ENCODE assay signal across 30 cellular contexts in the genomic region with DNA sequence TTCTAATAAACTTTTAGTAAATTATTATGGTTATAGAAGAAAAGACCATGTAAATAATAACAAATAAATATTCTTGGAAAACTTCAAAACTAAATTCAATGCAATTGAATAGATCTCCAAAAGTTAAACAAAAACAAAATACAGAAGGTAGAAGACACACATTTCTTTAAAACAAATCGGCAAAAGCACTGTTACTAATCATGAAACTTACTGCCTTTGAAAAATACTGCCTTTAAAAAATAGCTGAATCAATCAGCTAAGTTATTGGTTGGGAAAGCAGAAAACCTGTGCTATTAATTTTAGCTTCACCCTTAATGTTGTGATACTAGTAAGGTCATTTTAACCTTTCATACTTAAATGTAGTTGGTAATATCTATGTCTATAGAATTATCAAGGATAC. TPM values are rescaled to one million over a fixed set of nuclear protein-coding genes. Genes with fewer than 3 reads are reported as not detected.
A peak's percentile ranks its signal among the peaks of the same experiment; 100 is the strongest.
DNase-seq lines count a peak whose midpoint lies in the region; ATAC-seq, FAIRE-seq and TF ChIP-seq lines count a peak whose summit lies in the region.
"Had no signal": no experiment of that assay in that cellular context is flagged by ENCODE, and none has a peak within 500 bp of the region (broad histone marks: within the 10 kb centered on the region; RNA-seq: fewer than 3 reads in every experiment).

No MANE protein-coding gene starts in this region.

- H3K9me3 ChIP-seq in GM12878 (replicated peaks; ENCODE audit: control insufficient read depth, insufficient read depth, low read length) (no peaks in the 10 kb centered on the region), neural progenitor cell (ENCODE audit: low read depth) (no peaks in the 10 kb centered on the region)
- H3K9me3 ChIP-seq: right atrium auricular region had no signal

- FAIRE-seq in TTC549 (lab: Jason Lieb, UNC) (peak; percentile 68), GM12878 (lab: Jason Lieb, UNC) (no peak)

- DNase-seq in activated CD4-positive, alpha-beta T cell treated with anti-CD3 and anti-CD28 coated beads for 36 hours, result no peak
- no peak for DNase-seq in activated CD4-positive, alpha-beta T cell treated with anti-CD3 and anti-CD28 coated beads for 1 hour
- no peak for DNase-seq in GM12878 (ENCODE audit: low read depth, low spot score)
- no peak for DNase-seq in neural progenitor cell (ENCODE audit: low spot score)
- DNase-seq in lower leg skin (ENCODE audit: low spot score in 2 of 2), result no peak
- DNase-seq: activated effector memory CD4-positive, alpha-beta T cell treated with anti-CD3 and anti-CD28 coated beads, Interleukin-2, amount 50 U/mL, for 16 hours; AML-193; cerebellar nuclear complex; dorsolateral prefrontal cortex; GOT3; hippocampal formation; Karpas-422; left cardiac atrium; mammary epithelial cell; NCI-H1436; NCI-H446 treated with DMSO at 0.1 percent for 48 hours; PC-9; Right ventricle myocardium superior; stimulated activated CD4-positive, alpha-beta T cell treated with anti-CD3 and anti-CD28 coated beads, Interleukin-2, amount 100 ng/mL, for 48 hours; trophoblast cell had no signal

- no peak for TF ChIP-seq RAD21 in GM12878 (IDR thresholded peaks at IDR 0.05; ENCODE audit: insufficient read depth, low read depth, low read length)

- H3K27me3 Mint-ChIP-seq in activated CD4-positive, alpha-beta T cell treated with anti-CD3 and anti-CD28 coated beads for 36 hours, result no peaks in the 10 kb centered on the region
- H3K27me3 Mint-ChIP-seq in neural progenitor cell (ENCODE audit: insufficient read depth, low read depth), result peaks cover 4% of the 10 kb centered on the region

- in situ Hi-C loops in GM12878 (cut with MboI), result no loop called here

- H3K27ac Mint-ChIP-seq in activated CD4-positive, alpha-beta T cell treated with anti-CD3 and anti-CD28 coated beads for 36 hours, result no peak overlapping the region
- H3K27ac Mint-ChIP-seq in neural progenitor cell, result no peak overlapping the region

- 4% methylated on average over 1 of the region's 1 CpG for WGBS in GM12878 (ENCODE audit: insufficient coverage, insufficient replicate concordance, low lambda C conversion rate, missing lambda C conversion rate)
- WGBS in lower leg skin, 2 donors, result 88% methylated on average over 1 of the region's 1 CpG

- H3K36me3 Mint-ChIP-seq in activated CD4-positive, alpha-beta T cell treated with anti-CD3 and anti-CD28 coated beads for 36 hours (ENCODE audit: low read depth), result peaks cover 15% of the 10 kb centered on the region
- H3K36me3 Mint-ChIP-seq in neural progenitor cell, result no peaks in the 10 kb centered on the region

- TF ChIP-seq EP300 in GM12878 (IDR thresholded peaks at IDR 0.05; ENCODE audit: borderline replicate concordance in 1 of 2, control insufficient read depth in 1 of 2, low read depth in 2 of 2, low read length in 2 of 2), result no peak

- peak overlapping the region; percentile 44 for H3K4me3 Mint-ChIP-seq in activated CD4-positive, alpha-beta T cell treated with anti-CD3 and anti-CD28 coated beads for 36 hours
- H3K4me3 Mint-ChIP-seq in neural progenitor cell, result no peak overlapping the region

- POLR2A ChIA-PET in activated CD4-positive, alpha-beta T cell treated with anti-CD3 and anti-CD28 coated beads for 36 hours (lab: Charles Lee), result no interaction called here
- POLR2A ChIA-PET in GM12878 (lab: Charles Lee), result interaction anchor here (0.8 to 11.8 kb wide), 5 partner anchors 9 to 59 kb away, joined by 3 to 350 read pairs (median 4); partner anchors contain the start of genes CLDND1 and CPOX

- SMC1A ChIA-PET in GM12878 (lab: Charles Lee; ENCODE audit: uncharacterized antibody, unreplicated experiment), result interaction anchor here (1.1 to 13.1 kb wide), 5 partner anchors 10 to 60 kb away, joined by 3 to 603 read pairs (median 8); partner anchors contain the start of genes CLDND1 and CPOX

- no peaks in the 10 kb centered on the region for H3K9me3 Mint-ChIP-seq in activated CD4-positive, alpha-beta T cell treated with anti-CD3 and anti-CD28 coated beads for 36 hours (ENCODE audit: low read depth)
- no peaks in the 10 kb centered on the region for H3K9me3 Mint-ChIP-seq in neural progenitor cell

- H3K27ac ChIP-seq in GM12878 (ENCODE audit: control insufficient read depth, insufficient read depth), result peak overlapping the region; percentile 97
- H3K27ac ChIP-seq in neural progenitor cell, result no peak overlapping the region
- H3K27ac ChIP-seq: dorsolateral prefrontal cortex, PC-9, right atrium auricular region had no signal

- H3F3A ChIP-seq in neural progenitor cell (ENCODE audit: low read depth), result no peaks in the 10 kb centered on the region

- H3K9ac ChIP-seq in GM12878 (ENCODE audit: control insufficient read depth, insufficient read depth, low read length) (peak overlapping the region; percentile 94), neural progenitor cell (no peak overlapping the region)

- BruUV-seq in GM12878 (replicated peaks; lab: Mats Ljungman, UMichigan), result no TSS peak

- H3K4me2 ChIP-seq in GM12878 (ENCODE audit: control insufficient read depth, insufficient read depth), result no peak overlapping the region; the same call in 1 of the 2 replicates
- no peak overlapping the region for H3K4me2 ChIP-seq in neural progenitor cell
- H3K4me2 ChIP-seq: PC-9 had no signal

- RAD21 ChIA-PET in GM12878 (lab: Charles Lee; ENCODE audit: unreplicated experiment), result interaction anchor here (0.7 to 13.1 kb wide), 8 partner anchors 12 to 205 kb away, joined by 3 to 511 read pairs (median 8); partner anchors contain the start of gene CLDND1

- peaks cover 3 to 4% of the 10 kb centered on the region in 2 experiments; a peak in 3 of 4 replicates for H3K36me3 ChIP-seq in GM12878 (ENCODE audit: control insufficient read depth in 2 of 2, insufficient read depth in 2 of 2, low read length in 1 of 2)
- H3K36me3 ChIP-seq in neural progenitor cell, result no peaks in the 10 kb centered on the region
- H3K36me3 ChIP-seq: right atrium auricular region had no signal

- no peak for ATAC-seq in activated CD4-positive, alpha-beta T cell treated with anti-CD3 and anti-CD28 coated beads for 36 hours
- ATAC-seq in GM12878 (no peak), GM21515 (IDR thresholded peaks at IDR 0.05; ENCODE audit: unreplicated experiment) (no peak)
- ATAC-seq: activated CD4-positive, CD25-positive, alpha-beta regulatory T cell treated with anti-CD3 and anti-CD28 coated beads, Interleukin-2, amount 50 U/mL, for 24 hours; left cardiac atrium had no signal

- H3K79me2 ChIP-seq in GM12878 (ENCODE audit: control insufficient read depth, insufficient read depth, low read length), result peaks cover 96% of the 10 kb centered on the region
- H3K79me2 ChIP-seq in neural progenitor cell (ENCODE audit: low read depth), result no peaks in the 10 kb centered on the region

- H4K20me1 ChIP-seq in GM12878 (ENCODE audit: control insufficient read depth, insufficient read depth) (no peaks in the 10 kb centered on the region), neural progenitor cell (ENCODE audit: low read depth) (no peaks in the 10 kb centered on the region)

- CTCF ChIA-PET in activated CD4-positive, alpha-beta T cell treated with anti-CD3 and anti-CD28 coated beads for 36 hours (lab: Charles Lee), result interaction anchor here (1.3 to 4.6 kb wide), 3 partner anchors 24 to 56 kb away, joined by 3 to 25 read pairs (median 8); no protein-coding TSS in a partner anchor
- CTCF ChIA-PET in GM12878 (lab: Yijun Ruan, JAX), result interaction anchor here (0.8 to 6.3 kb wide), 5 partner anchors 15 to 191 kb away, joined by 3 to 40 read pairs (median 24); no protein-coding TSS in a partner anchor

- H3K4me1 Mint-ChIP-seq in activated CD4-positive, alpha-beta T cell treated with anti-CD3 and anti-CD28 coated beads for 36 hours, result peaks cover 44% of the 10 kb centered on the region
- H3K4me1 Mint-ChIP-seq in neural progenitor cell, result no peaks in the 10 kb centered on the region

- no peaks in the 10 kb centered on the region for H3K27me3 ChIP-seq in GM12878 (replicated peaks in 1 of 2; ENCODE audit: control insufficient read depth in 2 of 2, insufficient read depth in 2 of 2, low read length in 1 of 2)
- peaks cover 17% of the 10 kb centered on the region for H3K27me3 ChIP-seq in neural progenitor cell
- H3K27me3 ChIP-seq: dorsolateral prefrontal cortex, right atrium auricular region had no signal

- H3K4me1 ChIP-seq in GM12878 (ENCODE audit: control insufficient read depth, insufficient read depth, low read length), result peaks cover 10% of the 10 kb centered on the region; the same call in 1 of the 2 replicates
- no peaks in the 10 kb centered on the region for H3K4me1 ChIP-seq in neural progenitor cell
- H3K4me1 ChIP-seq: right atrium auricular region had no signal

- H2AFZ ChIP-seq in GM12878 (ENCODE audit: control insufficient read depth, low read depth, low read length) (no peak overlapping the region), neural progenitor cell (replicated peaks) (no peak overlapping the region)
- H2AFZ ChIP-seq: PC-9 had no signal

- intact Hi-C loops in activated CD4-positive, alpha-beta T cell treated with anti-CD3 and anti-CD28 coated beads for 36 hours (cut with DNase I, micrococcal nuclease), result no loop called here
- intact Hi-C loops in GM12878 (cut with micrococcal nuclease; ENCODE audit: unreplicated experiment), result loop anchor here (5.0 kb wide), 1 partner anchor 198 kb away; no protein-coding TSS in a partner anchor
- intact Hi-C loops in lower leg skin (cut with DNase I; ENCODE audit: low total_unique reads), result no loop called here

- H3K4me3 ChIP-seq in GM12875 (ENCODE audit: low read depth, low read length) (peak overlapping the region; percentile 82), GM12878 (peak overlapping the region; percentile 72), neural progenitor cell (no peak overlapping the region), lower leg skin (ENCODE audit: low read depth, poor library complexity, severe bottlenecking) (no peak overlapping the region)
- H3K4me3 ChIP-seq: dorsolateral prefrontal cortex, PC-9, right atrium auricular region had no signal

- TF ChIP-seq POLR2A in GM12878 (IDR thresholded peaks at IDR 0.05; ENCODE audit: low read depth, low read length), result no peak
- TF ChIP-seq POLR2A in lower leg skin (IDR thresholded peaks at IDR 0.05), result no peak

- TF ChIP-seq CTCF in GM12875 (IDR thresholded peaks at IDR 0.05; ENCODE audit: borderline replicate concordance, insufficient read depth, low read depth, low read length) (no peak), GM12878 (IDR thresholded peaks at IDR 0.05 in 2 of 3, conservative IDR thresholded peaks at IDR 0.05 in 1 of 3; ENCODE audit: control insufficient read depth in 2 of 3, extremely low read depth in 1 of 3, insufficient read depth in 1 of 3, low read depth in 3 of 3, low read length in 3 of 3) (no peak), neural progenitor cell (IDR thresholded peaks at IDR 0.05) (no peak), lower leg skin (IDR thresholded peaks at IDR 0.05) (no peak)

RNA-seq across cellular contexts. Expression of gene GPR15, which starts 3.0 kb away (rescaled TPM):
- 1 to 10 TPM; 1.1 to 1.3 TPM for total RNA-seq in activated CD4-positive, alpha-beta T cell treated with anti-CD3 and anti-CD28 coated beads for 36 hours
- 136 and 143 TPM in 2 replicates for total RNA-seq in GM12878 (2013; cell fraction: nucleolus; rRNA removed)
- total RNA-seq in GM12878 (2014; rRNA removed) (150 and 170 TPM in 2 replicates), GM12878 (2014; rRNA removed; fragmentation: Illumina TruSeq; extraction: Trizol) (118 and 119 TPM in 2 replicates), GM12878 (2021) (105 TPM in 2 replicates), neural progenitor cell (ENCODE audit: low replicate concordance) (not detected in 2 replicates), lower leg skin (not detected)
- 81.6 TPM for polyA plus RNA-seq in GM12878 (2011; ENCODE audit: low read depth)
- polyA plus RNA-seq in GM12878 (2011; rRNA removed) (68.3 and 87.9 TPM in 2 replicates), GM12878 (2014; fragmentation: Illumina TruSeq; extraction: Trizol) (113 and 116 TPM in 2 replicates), GM12878 (2014; fragmentation: Nextera tagmentation; extraction: Ambion mirVana) (100 to 1,000 TPM in 1 of 2 experiments, 10 to 100 TPM in 1; 70.7 to 145 TPM), GM12878 (2014; rRNA removed) (82.7 and 83.9 TPM in 2 replicates), GM12878 (2016; fragmentation: Nextera tagmentation; extraction: Ambion mirVana) (100 to 1,000 TPM; 146 to 150 TPM)
- polyA plus RNA-seq in GM12878 (2011; cell fraction: cytosol; rRNA removed), result 77.7 and 84.8 TPM in 2 replicates
- polyA plus RNA-seq in GM12878 (2011; cell fraction: nucleus; rRNA removed), result 59.0 and 81.9 TPM in 2 replicates
- polyA plus RNA-seq in GM12878 (2012), result 69.4 and 117 TPM in 2 replicates
- 142 and 145 TPM in 2 replicates for polyA minus RNA-seq in GM12878 (2011; rRNA and poly(A)+ RNA removed)
- 29.7 and 31.3 TPM in 2 replicates for polyA minus RNA-seq in GM12878 (2011; cell fraction: cytosol; rRNA and poly(A)+ RNA removed)
- 79.2 and 93.9 TPM in 2 replicates for polyA minus RNA-seq in GM12878 (2011; cell fraction: nucleus; rRNA and poly(A)+ RNA removed)
- total RNA-seq: A172, mammary epithelial cell, PC-9, right atrium auricular region, Right ventricle myocardium superior had no signal
- polyA plus RNA-seq: fibroblast of lung, mammary epithelial cell, neural cell had no signal

RNA-seq across cellular contexts. Expression of gene CLDND1, which starts 12.0 kb away (rescaled TPM):
- total RNA-seq in activated CD4-positive, alpha-beta T cell treated with anti-CD3 and anti-CD28 coated beads for 36 hours, result 100 to 1,000 TPM; 153 to 171 TPM
- total RNA-seq in GM12878 (2013; cell fraction: nucleolus; rRNA removed), result 296 and 302 TPM in 2 replicates
- total RNA-seq in GM12878 (2014; rRNA removed) (123 and 164 TPM in 2 replicates), GM12878 (2014; rRNA removed; fragmentation: Illumina TruSeq; extraction: Trizol) (97.8 and 101 TPM in 2 replicates), GM12878 (2021) (124 and 130 TPM in 2 replicates), neural progenitor cell (ENCODE audit: low replicate concordance) (110 and 176 TPM in 2 replicates), lower leg skin (100 to 1,000 TPM; 118 to 323 (median 215) TPM)
- polyA plus RNA-seq in GM12878 (2011; ENCODE audit: low read depth), result 100 TPM
- polyA plus RNA-seq in GM12878 (2011; rRNA removed) (225 and 259 TPM in 2 replicates), GM12878 (2014; fragmentation: Illumina TruSeq; extraction: Trizol) (173 and 232 TPM in 2 replicates), GM12878 (2014; fragmentation: Nextera tagmentation; extraction: Ambion mirVana) (100 to 1,000 TPM; 150 to 163 TPM), GM12878 (2014; rRNA removed) (144 and 154 TPM in 2 replicates), GM12878 (2016; fragmentation: Nextera tagmentation; extraction: Ambion mirVana) (100 to 1,000 TPM; 144 to 154 TPM)
- 110 and 197 TPM in 2 replicates for polyA plus RNA-seq in GM12878 (2011; cell fraction: cytosol; rRNA removed)
- 273 and 287 TPM in 2 replicates for polyA plus RNA-seq in GM12878 (2011; cell fraction: nucleus; rRNA removed)
- polyA plus RNA-seq in GM12878 (2012), result 130 and 134 TPM in 2 replicates
- polyA minus RNA-seq in GM12878 (2011; rRNA and poly(A)+ RNA removed), result 210 and 247 TPM in 2 replicates
- polyA minus RNA-seq in GM12878 (2011; cell fraction: cytosol; rRNA and poly(A)+ RNA removed), result 72.8 and 86.1 TPM in 2 replicates
- polyA minus RNA-seq in GM12878 (2011; cell fraction: nucleus; rRNA and poly(A)+ RNA removed), result 149 and 181 TPM in 2 replicates

RNA-seq across cellular contexts. Expression of gene OR5K2, which starts 37.3 kb away (rescaled TPM):
- not detected for total RNA-seq in activated CD4-positive, alpha-beta T cell treated with anti-CD3 and anti-CD28 coated beads for 36 hours
- 20.7 and 21.6 TPM in 2 replicates for total RNA-seq in GM12878 (2013; cell fraction: nucleolus; rRNA removed)
- not detected in 2 replicates for total RNA-seq in GM12878 (2014; rRNA removed)
- not detected in 2 replicates for total RNA-seq in GM12878 (2014; rRNA removed; fragmentation: Illumina TruSeq; extraction: Trizol)
- not detected in 2 replicates for total RNA-seq in GM12878 (2021)
- not detected for polyA plus RNA-seq in GM12878 (2011; ENCODE audit: low read depth)
- 0.12 and 0.14 TPM in 2 replicates for polyA plus RNA-seq in GM12878 (2011; rRNA removed)
- polyA plus RNA-seq in GM12878 (2011; cell fraction: cytosol; rRNA removed), result not detected in 2 replicates
- 0.58 and 0.75 TPM in 2 replicates for polyA plus RNA-seq in GM12878 (2011; cell fraction: nucleus; rRNA removed)
- 0.11 TPM in 1 of 2 replicates, not detected in the other for polyA plus RNA-seq in GM12878 (2012)
- not detected in 2 replicates for polyA plus RNA-seq in GM12878 (2014; fragmentation: Illumina TruSeq; extraction: Trizol)
- polyA plus RNA-seq in GM12878 (2014; fragmentation: Nextera tagmentation; extraction: Ambion mirVana), result not detected
- not detected in 2 replicates for polyA plus RNA-seq in GM12878 (2014; rRNA removed)
- polyA plus RNA-seq in GM12878 (2016; fragmentation: Nextera tagmentation; extraction: Ambion mirVana), result not detected
- 1.3 and 2.9 TPM in 2 replicates for polyA minus RNA-seq in GM12878 (2011; rRNA and poly(A)+ RNA removed)
- not detected in 2 replicates for polyA minus RNA-seq in GM12878 (2011; cell fraction: cytosol; rRNA and poly(A)+ RNA removed)
- polyA minus RNA-seq in GM12878 (2011; cell fraction: nucleus; rRNA and poly(A)+ RNA removed), result 4.7 and 5.0 TPM in 2 replicates
- total RNA-seq in neural progenitor cell (ENCODE audit: low replicate concordance), result not detected in 2 replicates
- total RNA-seq in lower leg skin, result not detected
- total RNA-seq: A172, dorsolateral prefrontal cortex, fibroblast of lung, left cardiac atrium, mammary epithelial cell, PC-9, right atrium auricular region, Right ventricle myocardium superior, subcutaneous adipose tissue had no signal
- polyA plus RNA-seq: adipose tissue, fibroblast of lung, mammary epithelial cell, neural cell had no signal

RNA-seq across cellular contexts. Expression of gene CPOX, which starts 58.7 kb away (rescaled TPM):
- 10 to 100 TPM; 40.3 to 41.9 TPM for total RNA-seq in activated CD4-positive, alpha-beta T cell treated with anti-CD3 and anti-CD28 coated beads for 36 hours
- total RNA-seq in GM12878 (2013; cell fraction: nucleolus; rRNA removed), result 67.1 and 69.2 TPM in 2 replicates
- total RNA-seq in GM12878 (2014; rRNA removed), result 71.8 and 75.9 TPM in 2 replicates
- 51.0 and 53.2 TPM in 2 replicates for total RNA-seq in GM12878 (2014; rRNA removed; fragmentation: Illumina TruSeq; extraction: Trizol)
- total RNA-seq in GM12878 (2021), result 69.4 and 72.6 TPM in 2 replicates
- 31.0 TPM for polyA plus RNA-seq in GM12878 (2011; ENCODE audit: low read depth)
- 65.8 and 67.0 TPM in 2 replicates for polyA plus RNA-seq in GM12878 (2011; rRNA removed)
- polyA plus RNA-seq in GM12878 (2011; cell fraction: cytosol; rRNA removed), result 37.8 and 41.4 TPM in 2 replicates
- 79.0 and 107 TPM in 2 replicates for polyA plus RNA-seq in GM12878 (2011; cell fraction: nucleus; rRNA removed)
- 44.9 and 69.6 TPM in 2 replicates for polyA plus RNA-seq in GM12878 (2012)
- 61.8 and 63.7 TPM in 2 replicates for polyA plus RNA-seq in GM12878 (2014; fragmentation: Illumina TruSeq; extraction: Trizol)
- polyA plus RNA-seq in GM12878 (2014; fragmentation: Nextera tagmentation; extraction: Ambion mirVana), result 10 to 100 TPM; 40.7 to 45.8 TPM
- 66.4 and 78.0 TPM in 2 replicates for polyA plus RNA-seq in GM12878 (2014; rRNA removed)
- 10 to 100 TPM; 63.3 to 67.6 TPM for polyA plus RNA-seq in GM12878 (2016; fragmentation: Nextera tagmentation; extraction: Ambion mirVana)
- 31.7 and 38.3 TPM in 2 replicates for polyA minus RNA-seq in GM12878 (2011; rRNA and poly(A)+ RNA removed)
- polyA minus RNA-seq in GM12878 (2011; cell fraction: cytosol; rRNA and poly(A)+ RNA removed), result 13.1 and 19.1 TPM in 2 replicates
- polyA minus RNA-seq in GM12878 (2011; cell fraction: nucleus; rRNA and poly(A)+ RNA removed), result 23.1 and 39.6 TPM in 2 replicates
- 26.3 and 31.3 TPM in 2 replicates for total RNA-seq in neural progenitor cell (ENCODE audit: low replicate concordance)
- 10 to 100 TPM; 21.8 to 28.6 (median 25.0) TPM for total RNA-seq in lower leg skin

Comparison
In these comparisons a context has a peak if more than half of its experiments do, and no peak if none do; other contexts are left out.
1. H3K4me3 ChIP-seq: peak in GM12875 (single experiment) and GM12878 (single experiment); none in neural progenitor cell (single experiment) and lower leg skin (single experiment).
2. RNA of gene GPR15, which starts 3.0 kb away (total RNA-seq): 105 to 170 TPM in GM12878; 1.1 to 1.3 TPM in activated CD4-positive, alpha-beta T cell treated with anti-CD3 and anti-CD28 coated beads for 36 hours, not detected in neural progenitor cell and not detected in lower leg skin; every median in the first group is over 10 times any median in the second.